ENCODE assay signal across 9 cellular contexts in genomic region chr17:1147664-1148063, GRCh38. TPM values are rescaled to one million over a fixed set of nuclear protein-coding genes. Genes with fewer than 3 reads are reported as not detected.
A peak's percentile ranks its signal among the peaks of the same experiment; 100 is the strongest.
DNase-seq lines count a peak whose midpoint lies in the region; ATAC-seq and TF ChIP-seq lines count a peak whose summit lies in the region.
"Had no signal": no experiment of that assay in that cellular context is flagged by ENCODE, and none has a peak within 500 bp of the region (broad histone marks: within the 10 kb centered on the region; RNA-seq: fewer than 3 reads in every experiment).

No MANE protein-coding gene starts in this region.

- no peaks in the 10 kb centered on the region for H4K20me1 ChIP-seq in PC-3 (ENCODE audit: low read length)

- H3K27ac ChIP-seq in PC-3 (ENCODE audit: low read length): no peak overlapping the region

- H3K79me2 ChIP-seq in PC-3 (ENCODE audit: low read length): no peaks in the 10 kb centered on the region

- no peak overlapping the region for H3K9ac ChIP-seq in PC-3 (ENCODE audit: low read length)

- no peaks in the 10 kb centered on the region for H3F3A ChIP-seq in PC-3 (ENCODE audit: low read length, unreplicated experiment)

- no peak overlapping the region for H3K4me3 ChIP-seq in PC-3 (ENCODE audit: low read length)

- H3K9me3 ChIP-seq in PC-3 (ENCODE audit: low read length): no peaks in the 10 kb centered on the region

- POLR2A ChIA-PET in PC-3 (lab: Charles Lee; ENCODE audit: unreplicated experiment): no interaction called here

- no peaks in the 10 kb centered on the region for H3K27me3 ChIP-seq in PC-3 (ENCODE audit: low read length)

- H2AFZ ChIP-seq in PC-3 (ENCODE audit: low read length): no peak overlapping the region

- H3K9me2 ChIP-seq in PC-3 (replicated peaks; ENCODE audit: low read length): no peaks in the 10 kb centered on the region

- no peaks in the 10 kb centered on the region for H3K4me1 ChIP-seq in PC-3 (ENCODE audit: insufficient read depth, low read length)

- DNase-seq in SIG-M5 treated with dmso at 0.1 percent for 504 hours (lab: John Stamatoyannopoulos, UW; ENCODE audit: unreplicated experiment) (peak; percentile 17), SIG-M5 (lab: John Stamatoyannopoulos, UW) (no peak), PC-3 (peak; percentile 80), fibroblast of gingiva (ENCODE audit: low read depth) (peak; percentile 27), renal cortical epithelial cell (ENCODE audit: low read depth) (peak; percentile 82), OCI-M1 (lab: John Stamatoyannopoulos, UW) (no peak), germinal center (ENCODE audit: low spot score) (no peak)
- DNase-seq in effector CD4-positive, alpha-beta T cell: no peak
- DNase-seq: naive B cell had no signal

- TF ChIP-seq CTCF in PC-3 (conservative IDR thresholded peaks at IDR 0.05; ENCODE audit: low read depth, low read length): peak; percentile 70

- intact Hi-C loops in PC-3 (cut with micrococcal nuclease): no loop called here

- BruUV-seq in PC-3 (replicated peaks; lab: Mats Ljungman, UMichigan): no TSS peak

- H3K36me3 ChIP-seq in PC-3 (ENCODE audit: low read depth, low read length): no peaks in the 10 kb centered on the region

- ATAC-seq in PC-3: peak; percentile 85

- CTCF ChIA-PET in PC-3 (lab: Charles Lee): interaction anchor here (0.7 to 1.5 kb wide), 5 partner anchors 25 to 91 kb away, joined by 3 to 14 read pairs (median 5); no protein-coding TSS in a partner anchor

- H3K4me2 ChIP-seq in PC-3 (ENCODE audit: low read length): no peak overlapping the region

RNA-seq across cellular contexts. Expression of gene ABR, which starts 32.1 kb away (rescaled TPM):
- total RNA-seq in PC-3 (2014; rRNA removed) (35.4 and 58.5 TPM in 2 replicates), renal cortical epithelial cell (69.1 and 116 TPM in 2 replicates)

Comparison
In these comparisons a context has a peak if more than half of its experiments do, and no peak if none do; other contexts are left out.
1. DNase-seq: peak in SIG-M5 treated with dmso at 0.1 percent for 504 hours (single experiment), PC-3 (single experiment), fibroblast of gingiva (single experiment) and renal cortical epithelial cell (single experiment); none in SIG-M5 (single experiment), OCI-M1 (single experiment), effector CD4-positive, alpha-beta T cell (single experiment) and germinal center (single experiment).